Comparison of ENCODE assay signal across 21 cellular contexts in the genomic region with DNA sequence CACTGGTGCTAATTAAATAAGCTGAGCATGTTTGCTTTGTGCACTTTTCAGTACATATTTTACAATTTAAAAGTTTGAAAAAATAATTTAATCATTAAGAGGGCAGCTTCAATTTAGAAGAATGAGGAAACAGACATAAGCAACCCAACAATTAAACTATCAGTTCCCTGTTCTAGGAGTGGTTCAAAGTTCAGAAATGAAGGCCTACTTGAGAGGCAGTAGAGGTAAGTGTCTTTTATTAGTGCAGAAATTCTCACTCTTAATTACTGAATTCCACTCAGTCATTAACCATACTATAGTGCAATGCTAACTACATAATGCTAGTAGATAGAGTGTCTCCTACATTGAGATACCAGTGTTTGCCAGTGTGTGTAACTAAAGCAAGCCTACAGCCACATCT.
"Had no signal": no experiment of that assay in that cellular context is flagged by ENCODE, and none has a peak within 500 bp of the region (broad histone marks: within the 10 kb centered on the region; RNA-seq: fewer than 3 reads in every experiment).

No MANE protein-coding gene starts in this region.

- DNase-seq: activated CD4-positive, alpha-beta memory T cell treated with anti-CD3 and anti-CD28 coated beads, Interleukin-2, amount 10 ng/mL, durations not matched to agents 7 days and 5 days; activated CD4-positive, alpha-beta T cell treated with anti-CD3 and anti-CD28 coated beads for 1 hour; activated CD4-positive, alpha-beta T cell treated with anti-CD3 and anti-CD28 coated beads for 4 hours; activated CD4-positive, alpha-beta T cell treated with anti-CD3 and anti-CD28 coated beads, Interleukin-2, amount 10 ng/mL, durations not matched to agents 7 days and 5 days; activated CD4-positive, alpha-beta T cell treated with anti-CD3 and anti-CD28 coated beads, Interleukin-2, amount 50 U/mL, for 4 hours; activated CD8-positive, alpha-beta memory T cell treated with anti-CD3 and anti-CD28 coated beads, Interleukin-2, amount 50 U/mL, for 48 hours; activated gamma-delta T cell; activated naive CD4-positive, alpha-beta T cell; activated naive CD4-positive, alpha-beta T cell treated with anti-CD3 and anti-CD28 coated beads, Interleukin-2, amount 10 ng/mL, durations not matched to agents 7 days and 5 days; activated naive CD8-positive, alpha-beta T cell treated with anti-CD3 and anti-CD28 coated beads, Interleukin-2, amount 10 ng/mL, durations not matched to agents 7 days and 5 days; activated T-cell treated with anti-CD3 and anti-CD28 coated beads for 4 hours; activated T-cell treated with anti-CD3 and anti-CD28 coated beads, Interleukin-2, amount 50 U/mL, for 24 hours; activated T-cell treated with anti-CD3 and anti-CD28 coated beads, Interleukin-2, amount 50 U/mL, for 72 hours; dorsolateral prefrontal cortex; effector memory CD4-positive, alpha-beta T cell; endodermal cell; foreskin fibroblast; head of caudate nucleus; T-helper 2 cell had no signal

- ATAC-seq: activated naive CD4-positive, alpha-beta T cell treated with anti-CD3 and anti-CD28 coated beads, Interleukin-2, amount 50 U/mL, for 72 hours; activated T-cell treated with anti-CD3 and anti-CD28 coated beads, Interleukin-2, amount 50 U/mL, for 72 hours; esophagus mucosa had no signal
